Comparison of ENCODE assay signal across 8 cellular contexts in genomic region chr12:26121841-26122680, GRCh38. TPM values are rescaled to one million over a fixed set of nuclear protein-coding genes. Genes with fewer than 3 reads are reported as not detected.
A peak's percentile ranks its signal among the peaks of the same experiment; 100 is the strongest.
DNase-seq lines count a peak whose midpoint lies in the region; ATAC-seq and TF ChIP-seq lines count a peak whose summit lies in the region.

No MANE protein-coding gene starts in this region.

- H3K27ac ChIP-seq in HUES48 (ENCODE audit: low read depth, low read length): no peak overlapping the region
- peak overlapping the region; percentile 74 for H3K27ac ChIP-seq in muscle layer of duodenum (ENCODE audit: low read length)

- peaks cover 23% of the 10 kb centered on the region for H3K4me1 Mint-ChIP-seq in endothelial cell (ENCODE audit: unreplicated experiment)

- peaks cover 11% of the 10 kb centered on the region for H3K27me3 Mint-ChIP-seq in endothelial cell (ENCODE audit: unreplicated experiment)

- peaks cover 89% of the 10 kb centered on the region for H3K27me3 ChIP-seq in HUES48 (ENCODE audit: control insufficient read depth, insufficient read depth, low read length)
- peaks cover 16% of the 10 kb centered on the region for H3K27me3 ChIP-seq in muscle layer of duodenum (ENCODE audit: low read depth, low read length)

- H3K4me1 ChIP-seq in HUES48 (ENCODE audit: control insufficient read depth, insufficient read depth, low read length) (peaks cover 36% of the 10 kb centered on the region), muscle layer of duodenum (ENCODE audit: control insufficient read depth in 1 of 2, insufficient read depth in 2 of 2, low read length in 2 of 2) (peaks cover 8 to 19% of the 10 kb centered on the region in 2 donors)

- H3K4me3 Mint-ChIP-seq in endothelial cell (ENCODE audit: unreplicated experiment): peak overlapping the region; percentile 52

- H3K9me3 Mint-ChIP-seq in endothelial cell (ENCODE audit: unreplicated experiment): no peaks in the 10 kb centered on the region

- DNase-seq in NCI-H2196 treated with DMSO at 0.1 percent for 48 hours (lab: John Stamatoyannopoulos, UW; ENCODE audit: unreplicated experiment): peak; percentile 70
- DNase-seq in NCI-H2196 (lab: John Stamatoyannopoulos, UW; ENCODE audit: unreplicated experiment): no peak
- peak; percentile 38 for DNase-seq in activated CD4-positive, CD25-positive, alpha-beta regulatory T cell treated with anti-CD3 and anti-CD28 coated beads, Interleukin-2, amount 50 U/mL, for 72 hours
- peak; percentile 44 for DNase-seq in endothelial cell (ENCODE audit: low spot score)
- DNase-seq in ureter (ENCODE audit: low spot score): no peak

- H3K4me3 ChIP-seq in HUES48 (ENCODE audit: low read depth, low read length): peak overlapping the region; percentile 59
- H3K4me3 ChIP-seq in muscle layer of duodenum (ENCODE audit: low read depth in 1 of 2, low read length in 2 of 2): peak overlapping the region; percentile 55 to 66

- no peak overlapping the region for H3K9ac ChIP-seq in HUES48 (ENCODE audit: low read depth, low read length)

- ATAC-seq in GM21576 (IDR thresholded peaks at IDR 0.05; ENCODE audit: unreplicated experiment): no peak

- no peak for TF ChIP-seq CTCF in endothelial cell (IDR thresholded peaks at IDR 0.05; ENCODE audit: unreplicated experiment)

- H3K9me3 ChIP-seq in HUES48 (ENCODE audit: control insufficient read depth, insufficient read depth, low read length): no peaks in the 10 kb centered on the region
- H3K9me3 ChIP-seq in muscle layer of duodenum (ENCODE audit: control insufficient read depth in 1 of 2, low read length in 2 of 2): no peaks in the 10 kb centered on the region

- no peaks in the 10 kb centered on the region for H3K36me3 ChIP-seq in HUES48 (ENCODE audit: control insufficient read depth, insufficient read depth, low read length)
- H3K36me3 ChIP-seq in muscle layer of duodenum (ENCODE audit: control insufficient read depth in 1 of 2, insufficient read depth in 2 of 2, low read length in 2 of 2): no peaks in the 10 kb centered on the region

- H3K36me3 Mint-ChIP-seq in endothelial cell (ENCODE audit: low read depth, unreplicated experiment): no peaks in the 10 kb centered on the region

- H3K27ac Mint-ChIP-seq in endothelial cell (ENCODE audit: unreplicated experiment): peak overlapping the region; percentile 24

RNA-seq across cellular contexts. Expression of gene BHLHE41, which starts 2.8 kb away (rescaled TPM):
- total RNA-seq in endothelial cell (ENCODE audit: unreplicated experiment) (4.0 TPM), ureter (186 TPM)

Comparison
In these comparisons a context has a peak if more than half of its experiments do, and no peak if none do; other contexts are left out.
1. DNase-seq: peak in NCI-H2196 treated with DMSO at 0.1 percent for 48 hours (single experiment), activated CD4-positive, CD25-positive, alpha-beta regulatory T cell treated with anti-CD3 and anti-CD28 coated beads, Interleukin-2, amount 50 U/mL, for 72 hours (single experiment) and endothelial cell (single experiment); none in NCI-H2196 (single experiment) and ureter (single experiment).
2. RNA of gene BHLHE41, which starts 2.8 kb away (total RNA-seq): 186 TPM in ureter (single experiment); 4.0 TPM in endothelial cell (single experiment); every median in the first group is over 10 times any median in the second.